ENCODE assay signal across 9 cellular contexts in the genomic region with DNA sequence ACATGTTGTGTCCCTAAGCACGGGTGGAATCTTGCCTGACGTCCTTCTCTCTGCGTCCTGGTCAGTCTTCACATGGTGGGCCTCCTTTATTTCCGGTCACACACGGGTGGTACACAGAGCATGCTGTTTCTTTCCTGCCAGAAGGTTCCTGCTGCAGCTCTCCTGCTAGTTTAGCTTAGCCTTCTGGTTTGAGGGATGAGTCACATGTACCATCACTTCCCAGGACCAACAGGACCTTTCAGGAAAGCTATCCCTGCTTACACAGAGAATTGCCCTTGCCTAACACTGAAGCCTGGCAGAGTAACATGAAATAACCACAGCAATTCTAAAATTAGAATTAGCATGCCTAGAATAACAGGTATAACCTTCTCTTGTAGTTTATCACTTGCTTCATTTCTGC. TPM values are rescaled to one million over a fixed set of nuclear protein-coding genes. Genes with fewer than 3 reads are reported as not detected.
"Had no signal": no experiment of that assay in that cellular context is flagged by ENCODE, and none has a peak within 500 bp of the region (broad histone marks: within the 10 kb centered on the region; RNA-seq: fewer than 3 reads in every experiment).

No MANE protein-coding gene starts in this region.

RNA-seq across cellular contexts. Expression of a gene that starts 8.5 kb away (rescaled TPM):
- total RNA-seq: PC-9, Right ventricle myocardium inferior, Right ventricle myocardium superior, RPMI7951, SJSA1, SK-MEL-5 had no signal

RNA-seq across cellular contexts. Expression of a gene that starts 45.2 kb away (rescaled TPM):
- total RNA-seq: OCI-LY7; PC-9; T-helper 1 cell treated with Interleukin-12 subunit alpha and Interleukin-12 subunit beta and Interleukin-4 antibody, amounts not matched to agents 30 ng/mL and 1 ng/mL, for 36 hours had no signal
- polyA plus RNA-seq: SK-N-SH had no signal
